In genomic region chr1:45268310-45268709, GRCh38 we compare ENCODE assay signal across 1 cellular context. TPM values are rescaled to one million over a fixed set of nuclear protein-coding genes. Genes with fewer than 3 reads are reported as not detected.
"Had no signal": no experiment of that assay in that cellular context is flagged by ENCODE, and none has a peak within 500 bp of the region (broad histone marks: within the 10 kb centered on the region; RNA-seq: fewer than 3 reads in every experiment).

No MANE protein-coding gene starts in this region.

RNA-seq across cellular contexts. Expression of gene HPDL, which starts 58.4 kb away (rescaled TPM):
- total RNA-seq: M059J had no signal
